Comparison of ENCODE assay signal across 23 cellular contexts in genomic region chr1:95203908-95204437, GRCh38.
"Had no signal": no experiment of that assay in that cellular context is flagged by ENCODE, and none has a peak within 500 bp of the region (broad histone marks: within the 10 kb centered on the region; RNA-seq: fewer than 3 reads in every experiment).

No MANE protein-coding gene starts in this region.

- H3K9me3 ChIP-seq: gastrocnemius medialis, left lung, stomach, thyroid gland, vagina had no signal

- H3K79me2 ChIP-seq: hepatocyte, parathyroid adenoma had no signal

- H3K27me3 ChIP-seq: dorsolateral prefrontal cortex, gastrocnemius medialis, hepatocyte, left lung, neural progenitor cell, stomach, thyroid gland, vagina had no signal

- H3K4me3 ChIP-seq: dorsolateral prefrontal cortex, gastrocnemius medialis, hepatocyte, left lung, neural progenitor cell, smooth muscle cell, stomach, thyroid gland, vagina had no signal

- H3K27ac ChIP-seq: dorsolateral prefrontal cortex, gastrocnemius medialis, hepatocyte, left lung, neural progenitor cell, parathyroid adenoma, stomach, thyroid gland, vagina had no signal

- H2AFZ ChIP-seq: hepatocyte, neural progenitor cell, parathyroid adenoma had no signal

- DNase-seq: dorsolateral prefrontal cortex; effector CD4-positive, alpha-beta T cell; foreskin fibroblast; gastrocnemius medialis; head of caudate nucleus; kidney; left lung; mesenchymal stem cell; naive thymus-derived CD4-positive, alpha-beta T cell; stimulated activated CD4-positive, alpha-beta T cell treated with anti-CD3 and anti-CD28 coated beads, Interleukin-12 subunit alpha, Interleukin-12 subunit beta, amount 100 ng/mL, for 4 hours; stimulated activated CD4-positive, alpha-beta T cell treated with anti-CD3 and anti-CD28 coated beads, Interleukin-1b, Interleukin-23, amount 100 ng/mL, for 48 hours; stimulated activated CD4-positive, alpha-beta T cell treated with anti-CD3 and anti-CD28 coated beads, Interleukin-4, amount 100 ng/mL, for 1 hour; stimulated activated CD8-positive, alpha-beta memory T cell treated with anti-CD3 and anti-CD28 coated beads, Interleukin-4, amount 100 ng/mL, for 48 hours; stimulated activated naive CD4-positive, alpha-beta T cell; stomach; thyroid gland; trophoblast cell had no signal

- H3K36me3 ChIP-seq: gastrocnemius medialis, left lung, neural progenitor cell, stomach, thyroid gland, vagina had no signal

- H3K4me2 ChIP-seq: hepatocyte, neural progenitor cell, smooth muscle cell had no signal

- H3K9ac ChIP-seq: neural progenitor cell, parathyroid adenoma had no signal

- ATAC-seq: gastrocnemius medialis; left lung; naive thymus-derived CD4-positive, alpha-beta T cell; sciatic nerve had no signal

- H3K4me1 ChIP-seq: left lung, neural progenitor cell, parathyroid adenoma, thyroid gland, vagina had no signal
